ENCODE assay signal across 35 cellular contexts in the genomic region with DNA sequence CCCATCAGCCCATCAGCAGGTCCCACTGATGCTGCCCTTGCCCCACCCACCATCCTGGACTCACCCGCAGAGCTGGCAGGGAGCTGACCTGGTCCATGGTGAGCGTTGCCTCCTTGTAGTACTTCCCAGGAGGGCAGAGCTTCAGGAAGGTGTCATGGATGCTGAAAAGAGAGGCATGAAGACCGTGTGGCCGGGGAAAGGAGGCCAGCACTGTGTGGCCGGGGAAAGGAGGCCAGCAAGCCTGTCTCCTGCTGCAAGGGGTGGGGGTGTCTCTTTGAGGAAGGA. TPM values are rescaled to one million over a fixed set of nuclear protein-coding genes. Genes with fewer than 3 reads are reported as not detected.
"Had no signal": no experiment of that assay in that cellular context is flagged by ENCODE, and none has a peak within 500 bp of the region (broad histone marks: within the 10 kb centered on the region; RNA-seq: fewer than 3 reads in every experiment).

No MANE protein-coding gene starts in this region.

- H3K36me3 Mint-ChIP-seq: naive thymus-derived CD8-positive, alpha-beta T cell; stimulated activated naive B cell treated with anti-CD40 and anti-IgM and Interleukin-4, amounts not matched to agents 10 μg/mL and 1 μg/mL and 100 μg/mL, for 72 hours had no signal

- H3K79me2 ChIP-seq: hepatocyte, parathyroid adenoma had no signal

- H3K27me3 Mint-ChIP-seq: stimulated activated naive CD8-positive, alpha-beta T cell treated with anti-CD3 and anti-CD28 coated beads, Interleukin-15, Interleukin-2, amounts not matched to agents 100 ng/mL and 50 ng/mL, for 24 hours had no signal

- H3K4me3 ChIP-seq: colonic mucosa, esophagus muscularis mucosa, gastroesophageal sphincter, heart left ventricle, hepatocyte, prostate gland, sigmoid colon, thoracic aorta, tibial nerve, upper lobe of left lung, uterus had no signal

- H3K9me3 ChIP-seq: colonic mucosa, esophagus muscularis mucosa, gastroesophageal sphincter, heart left ventricle, prostate gland, sigmoid colon, thoracic aorta, tibial nerve, upper lobe of left lung, uterus had no signal

- H3K36me3 ChIP-seq: colonic mucosa, esophagus muscularis mucosa, gastroesophageal sphincter, heart left ventricle, prostate gland, sigmoid colon, thoracic aorta, tibial nerve, upper lobe of left lung, uterus had no signal

- H3K4me1 ChIP-seq: colonic mucosa, foreskin keratinocyte, heart left ventricle, parathyroid adenoma, prostate gland, sigmoid colon, tibial nerve, uterus had no signal

- DNase-seq: colonic mucosa; effector CD8-positive, alpha-beta T cell; foreskin keratinocyte; mesendoderm; midbrain; naive thymus-derived CD8-positive, alpha-beta T cell; nephron progenitor cell; right cardiac atrium; sigmoid colon; stimulated activated CD4-positive, alpha-beta T cell treated with anti-CD3 and anti-CD28 coated beads, Interleukin-2, amount 100 ng/mL, for 48 hours; stimulated activated naive B cell treated with anti-CD40 and anti-IgM and Interleukin-4, amounts not matched to agents 10 μg/mL and 1 μg/mL and 100 μg/mL, for 72 hours; uterus had no signal

- H3K27me3 ChIP-seq: colonic mucosa, esophagus muscularis mucosa, gastroesophageal sphincter, hepatocyte, sigmoid colon, tibial nerve, upper lobe of left lung, uterus had no signal

- H3K27ac Mint-ChIP-seq: dendritic cell treated with granulocyte-macrophage colony-stimulating factor and Interleukin-4, amounts not matched to agents 40 ng/mL and 50 ng/mL, for 4 days; naive thymus-derived CD8-positive, alpha-beta T cell; nephron progenitor cell; stimulated activated naive B cell treated with anti-CD40 and anti-IgM and Interleukin-4, amounts not matched to agents 10 μg/mL and 1 μg/mL and 100 μg/mL, for 72 hours; stimulated activated naive CD8-positive, alpha-beta T cell treated with anti-CD3 and anti-CD28 coated beads, Interleukin-15, Interleukin-2, amounts not matched to agents 100 ng/mL and 50 ng/mL, for 24 hours had no signal

- H3K9ac ChIP-seq: parathyroid adenoma had no signal

- H3K9me3 Mint-ChIP-seq: dendritic cell treated with granulocyte-macrophage colony-stimulating factor and Interleukin-4, amounts not matched to agents 40 ng/mL and 50 ng/mL, for 4 days; naive thymus-derived CD8-positive, alpha-beta T cell; stimulated activated naive B cell treated with anti-CD40 and anti-IgM and Interleukin-4, amounts not matched to agents 10 μg/mL and 1 μg/mL and 100 μg/mL, for 72 hours; stimulated activated naive CD8-positive, alpha-beta T cell treated with anti-CD3 and anti-CD28 coated beads, Interleukin-15, Interleukin-2, amounts not matched to agents 100 ng/mL and 50 ng/mL, for 24 hours had no signal

- H2AFZ ChIP-seq: hepatocyte, parathyroid adenoma had no signal

- H3K4me1 Mint-ChIP-seq: naive thymus-derived CD8-positive, alpha-beta T cell; stimulated activated naive B cell treated with anti-CD40 and anti-IgM and Interleukin-4, amounts not matched to agents 10 μg/mL and 1 μg/mL and 100 μg/mL, for 72 hours had no signal

- H3K4me3 Mint-ChIP-seq: dendritic cell treated with granulocyte-macrophage colony-stimulating factor and Interleukin-4, amounts not matched to agents 40 ng/mL and 50 ng/mL, for 4 days; naive thymus-derived CD8-positive, alpha-beta T cell; nephron progenitor cell; stimulated activated naive B cell treated with anti-CD40 and anti-IgM and Interleukin-4, amounts not matched to agents 10 μg/mL and 1 μg/mL and 100 μg/mL, for 72 hours; stimulated activated naive CD8-positive, alpha-beta T cell treated with anti-CD3 and anti-CD28 coated beads, Interleukin-15, Interleukin-2, amounts not matched to agents 100 ng/mL and 50 ng/mL, for 24 hours had no signal

- H3K27ac ChIP-seq: colonic mucosa, esophagus muscularis mucosa, foreskin keratinocyte, gastroesophageal sphincter, heart left ventricle, hepatocyte, parathyroid adenoma, prostate gland, sigmoid colon, thoracic aorta, tibial nerve, upper lobe of left lung, uterus had no signal

- FAIRE-seq: endothelial cell of umbilical vein, kidney had no signal

- H3K4me2 ChIP-seq: hepatocyte had no signal

RNA-seq across cellular contexts. Expression of gene CIB4, which starts 11.9 kb away (rescaled TPM):
- total RNA-seq: cerebellum; colonic mucosa; endothelial cell of umbilical vein; epithelial cell of proximal tubule; esophagus muscularis mucosa; fibroblast of lung; foreskin keratinocyte; gastroesophageal sphincter; heart left ventricle; hepatocyte; kidney; left lobe of liver; liver; lung microvascular endothelial cell; myocyte; naive thymus-derived CD8-positive, alpha-beta T cell; osteoblast; renal cortical epithelial cell; right cardiac atrium; sigmoid colon; skeletal muscle tissue; thoracic aorta; tibial nerve; upper lobe of left lung had no signal
- polyA plus RNA-seq: endothelial cell of umbilical vein; fibroblast of lung; foreskin keratinocyte; heart left ventricle; hepatocyte; liver; naive thymus-derived CD8-positive, alpha-beta T cell; right cardiac atrium; sigmoid colon had no signal
